2 cellular contexts compared by ENCODE assay signal in the genomic region with DNA sequence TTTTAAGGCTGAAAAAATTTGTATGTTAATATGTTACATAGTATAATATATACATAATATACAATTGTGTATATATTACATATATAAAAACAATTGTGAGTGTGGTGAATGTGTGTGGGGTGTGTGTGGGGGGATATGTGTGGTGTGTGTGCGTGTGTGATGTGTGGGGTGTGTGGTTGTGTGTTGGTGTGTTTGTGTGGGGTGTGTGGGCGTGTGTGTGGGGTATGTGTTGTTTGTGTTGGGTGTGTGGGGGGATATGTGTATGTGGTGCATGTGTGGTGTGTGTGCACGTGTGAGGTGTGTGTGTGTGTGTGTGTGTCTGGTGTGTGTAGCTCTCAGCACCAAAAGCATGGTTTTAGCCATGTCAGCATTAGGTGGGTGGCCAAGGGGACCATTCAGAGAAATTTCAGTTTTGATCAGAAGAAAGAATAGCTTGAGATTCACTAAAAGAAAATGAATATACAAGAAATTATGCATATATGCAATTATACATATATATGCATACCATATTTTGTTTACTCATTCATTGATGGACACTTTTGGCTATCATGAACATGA.
TF ChIP-seq lines count a peak whose summit lies in the region.

No MANE protein-coding gene starts in this region.

TF ChIP-seq in HepG2, 621 proteins besides CTCF, POLR2A, EP300 and RAD21 (continued from another document):
- TF ChIP-seq HNRNPLL (IDR thresholded peaks at IDR 0.05; ENCODE audit: low read depth, low read length, poor library complexity, severe bottlenecking) = no peak

TF ChIP-seq in K562, 482 proteins besides CTCF, POLR2A, EP300 and RAD21 (continued from another document and continues in another):
- TF ChIP-seq, protein P1, sequence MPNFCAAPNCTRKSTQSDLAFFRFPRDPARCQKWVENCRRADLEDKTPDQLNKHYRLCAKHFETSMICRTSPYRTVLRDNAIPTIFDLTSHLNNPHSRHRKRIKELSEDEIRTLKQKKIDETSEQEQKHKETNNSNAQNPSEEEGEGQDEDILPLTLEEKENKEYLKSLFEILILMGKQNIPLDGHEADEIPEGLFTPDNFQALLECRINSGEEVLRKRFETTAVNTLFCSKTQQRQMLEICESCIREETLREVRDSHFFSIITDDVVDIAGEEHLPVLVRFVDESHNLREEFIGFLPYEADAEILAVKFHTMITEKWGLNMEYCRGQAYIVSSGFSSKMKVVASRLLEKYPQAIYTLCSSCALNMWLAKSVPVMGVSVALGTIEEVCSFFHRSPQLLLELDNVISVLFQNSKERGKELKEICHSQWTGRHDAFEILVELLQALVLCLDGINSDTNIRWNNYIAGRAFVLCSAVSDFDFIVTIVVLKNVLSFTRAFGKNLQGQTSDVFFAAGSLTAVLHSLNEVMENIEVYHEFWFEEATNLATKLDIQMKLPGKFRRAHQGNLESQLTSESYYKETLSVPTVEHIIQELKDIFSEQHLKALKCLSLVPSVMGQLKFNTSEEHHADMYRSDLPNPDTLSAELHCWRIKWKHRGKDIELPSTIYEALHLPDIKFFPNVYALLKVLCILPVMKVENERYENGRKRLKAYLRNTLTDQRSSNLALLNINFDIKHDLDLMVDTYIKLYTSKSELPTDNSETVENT (CRISPR knock-in tag; IDR thresholded peaks at IDR 0.05) = no peak
- peak; percentile 83; the same call in 1 of the 2 replicates for TF ChIP-seq ZNF316 (IDR thresholded peaks at IDR 0.05)
- no peak for TF ChIP-seq ZC3H11A (IDR thresholded peaks at IDR 0.05; ENCODE audit: low read depth, low read length)
- TF ChIP-seq ZNF398 (CRISPR knock-in tag; IDR thresholded peaks at IDR 0.05) = no peak
- TF ChIP-seq, protein P2, sequence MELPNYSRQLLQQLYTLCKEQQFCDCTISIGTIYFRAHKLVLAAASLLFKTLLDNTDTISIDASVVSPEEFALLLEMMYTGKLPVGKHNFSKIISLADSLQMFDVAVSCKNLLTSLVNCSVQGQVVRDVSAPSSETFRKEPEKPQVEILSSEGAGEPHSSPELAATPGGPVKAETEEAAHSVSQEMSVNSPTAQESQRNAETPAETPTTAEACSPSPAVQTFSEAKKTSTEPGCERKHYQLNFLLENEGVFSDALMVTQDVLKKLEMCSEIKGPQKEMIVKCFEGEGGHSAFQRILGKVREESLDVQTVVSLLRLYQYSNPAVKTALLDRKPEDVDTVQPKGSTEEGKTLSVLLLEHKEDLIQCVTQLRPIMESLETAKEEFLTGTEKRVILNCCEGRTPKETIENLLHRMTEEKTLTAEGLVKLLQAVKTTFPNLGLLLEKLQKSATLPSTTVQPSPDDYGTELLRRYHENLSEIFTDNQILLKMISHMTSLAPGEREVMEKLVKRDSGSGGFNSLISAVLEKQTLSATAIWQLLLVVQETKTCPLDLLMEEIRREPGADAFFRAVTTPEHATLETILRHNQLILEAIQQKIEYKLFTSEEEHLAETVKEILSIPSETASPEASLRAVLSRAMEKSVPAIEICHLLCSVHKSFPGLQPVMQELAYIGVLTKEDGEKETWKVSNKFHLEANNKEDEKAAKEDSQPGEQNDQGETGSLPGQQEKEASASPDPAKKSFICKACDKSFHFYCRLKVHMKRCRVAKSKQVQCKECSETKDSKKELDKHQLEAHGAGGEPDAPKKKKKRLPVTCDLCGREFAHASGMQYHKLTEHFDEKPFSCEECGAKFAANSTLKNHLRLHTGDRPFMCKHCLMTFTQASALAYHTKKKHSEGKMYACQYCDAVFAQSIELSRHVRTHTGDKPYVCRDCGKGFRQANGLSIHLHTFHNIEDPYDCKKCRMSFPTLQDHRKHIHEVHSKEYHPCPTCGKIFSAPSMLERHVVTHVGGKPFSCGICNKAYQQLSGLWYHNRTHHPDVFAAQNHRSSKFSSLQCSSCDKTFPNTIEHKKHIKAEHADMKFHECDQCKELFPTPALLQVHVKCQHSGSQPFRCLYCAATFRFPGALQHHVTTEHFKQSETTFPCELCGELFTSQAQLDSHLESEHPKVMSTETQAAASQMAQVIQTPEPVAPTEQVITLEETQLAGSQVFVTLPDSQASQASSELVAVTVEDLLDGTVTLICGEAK (IDR thresholded peaks at IDR 0.05) = no peak
- TF ChIP-seq, protein P2 (CRISPR knock-in tag; IDR thresholded peaks at IDR 0.05) = no peak
- TF ChIP-seq KDM2B (CRISPR knock-in tag; IDR thresholded peaks at IDR 0.05) = no peak
- no peak for TF ChIP-seq HDAC1 (IDR thresholded peaks at IDR 0.05)
- TF ChIP-seq ZBTB1 (CRISPR knock-in tag; IDR thresholded peaks at IDR 0.05; ENCODE audit: borderline replicate concordance, low read depth) = no peak
- TF ChIP-seq STAT5A (IDR thresholded peaks at IDR 0.05; ENCODE audit: borderline replicate concordance, low read length) = no peak
- no peak for TF ChIP-seq MED1 (CRISPR knock-in tag; IDR thresholded peaks at IDR 0.05; ENCODE audit: borderline replicate concordance)
- TF ChIP-seq POU5F1 (IDR thresholded peaks at IDR 0.05; ENCODE audit: borderline replicate concordance, low read depth, low read length, partially characterized antibody) = no peak
- TF ChIP-seq TRIM24 (IDR thresholded peaks at IDR 0.05) = 0 out of 4 replicates have a peak, but pooled peaks of 1 of the 2 experiments have one; percentile 24
- no peak for TF ChIP-seq SMAD2 (IDR thresholded peaks at IDR 0.05; ENCODE audit: low read depth, low read length)
- peak; percentile 83 for TF ChIP-seq C11orf30 (IDR thresholded peaks at IDR 0.05; ENCODE audit: low read depth)
- no peak for TF ChIP-seq ZFPM2 (CRISPR knock-in tag; IDR thresholded peaks at IDR 0.05)
- no peak for TF ChIP-seq CBX1 (IDR thresholded peaks at IDR 0.05; ENCODE audit: low read depth)
- no peak for TF ChIP-seq TAF15 (IDR thresholded peaks at IDR 0.05; ENCODE audit: low read depth, low read length)
- TF ChIP-seq ZNF224 (CRISPR knock-in tag; IDR thresholded peaks at IDR 0.05) = no peak
- TF ChIP-seq, protein P3, sequence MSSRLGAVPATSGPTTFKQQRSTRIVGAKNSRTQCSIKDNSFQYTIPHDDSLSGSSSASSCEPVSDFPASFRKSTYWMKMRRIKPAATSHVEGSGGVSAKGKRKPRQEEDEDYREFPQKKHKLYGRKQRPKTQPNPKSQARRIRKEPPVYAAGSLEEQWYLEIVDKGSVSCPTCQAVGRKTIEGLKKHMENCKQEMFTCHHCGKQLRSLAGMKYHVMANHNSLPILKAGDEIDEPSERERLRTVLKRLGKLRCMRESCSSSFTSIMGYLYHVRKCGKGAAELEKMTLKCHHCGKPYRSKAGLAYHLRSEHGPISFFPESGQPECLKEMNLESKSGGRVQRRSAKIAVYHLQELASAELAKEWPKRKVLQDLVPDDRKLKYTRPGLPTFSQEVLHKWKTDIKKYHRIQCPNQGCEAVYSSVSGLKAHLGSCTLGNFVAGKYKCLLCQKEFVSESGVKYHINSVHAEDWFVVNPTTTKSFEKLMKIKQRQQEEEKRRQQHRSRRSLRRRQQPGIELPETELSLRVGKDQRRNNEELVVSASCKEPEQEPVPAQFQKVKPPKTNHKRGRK (tag; IDR thresholded peaks at IDR 0.05) = no peak
- TF ChIP-seq, protein P4, sequence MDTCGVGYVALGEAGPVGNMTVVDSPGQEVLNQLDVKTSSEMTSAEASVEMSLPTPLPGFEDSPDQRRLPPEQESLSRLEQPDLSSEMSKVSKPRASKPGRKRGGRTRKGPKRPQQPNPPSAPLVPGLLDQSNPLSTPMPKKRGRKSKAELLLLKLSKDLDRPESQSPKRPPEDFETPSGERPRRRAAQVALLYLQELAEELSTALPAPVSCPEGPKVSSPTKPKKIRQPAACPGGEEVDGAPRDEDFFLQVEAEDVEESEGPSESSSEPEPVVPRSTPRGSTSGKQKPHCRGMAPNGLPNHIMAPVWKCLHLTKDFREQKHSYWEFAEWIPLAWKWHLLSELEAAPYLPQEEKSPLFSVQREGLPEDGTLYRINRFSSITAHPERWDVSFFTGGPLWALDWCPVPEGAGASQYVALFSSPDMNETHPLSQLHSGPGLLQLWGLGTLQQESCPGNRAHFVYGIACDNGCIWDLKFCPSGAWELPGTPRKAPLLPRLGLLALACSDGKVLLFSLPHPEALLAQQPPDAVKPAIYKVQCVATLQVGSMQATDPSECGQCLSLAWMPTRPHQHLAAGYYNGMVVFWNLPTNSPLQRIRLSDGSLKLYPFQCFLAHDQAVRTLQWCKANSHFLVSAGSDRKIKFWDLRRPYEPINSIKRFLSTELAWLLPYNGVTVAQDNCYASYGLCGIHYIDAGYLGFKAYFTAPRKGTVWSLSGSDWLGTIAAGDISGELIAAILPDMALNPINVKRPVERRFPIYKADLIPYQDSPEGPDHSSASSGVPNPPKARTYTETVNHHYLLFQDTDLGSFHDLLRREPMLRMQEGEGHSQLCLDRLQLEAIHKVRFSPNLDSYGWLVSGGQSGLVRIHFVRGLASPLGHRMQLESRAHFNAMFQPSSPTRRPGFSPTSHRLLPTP (IDR thresholded peaks at IDR 0.05; ENCODE audit: borderline replicate concordance, extremely low read depth, insufficient read length) = no peak
- TF ChIP-seq MAFG (tag; conservative IDR thresholded peaks at IDR 0.05) = peak; percentile 69
- TF ChIP-seq, protein P5, sequence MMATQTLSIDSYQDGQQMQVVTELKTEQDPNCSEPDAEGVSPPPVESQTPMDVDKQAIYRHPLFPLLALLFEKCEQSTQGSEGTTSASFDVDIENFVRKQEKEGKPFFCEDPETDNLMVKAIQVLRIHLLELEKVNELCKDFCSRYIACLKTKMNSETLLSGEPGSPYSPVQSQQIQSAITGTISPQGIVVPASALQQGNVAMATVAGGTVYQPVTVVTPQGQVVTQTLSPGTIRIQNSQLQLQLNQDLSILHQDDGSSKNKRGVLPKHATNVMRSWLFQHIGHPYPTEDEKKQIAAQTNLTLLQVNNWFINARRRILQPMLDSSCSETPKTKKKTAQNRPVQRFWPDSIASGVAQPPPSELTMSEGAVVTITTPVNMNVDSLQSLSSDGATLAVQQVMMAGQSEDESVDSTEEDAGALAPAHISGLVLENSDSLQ (IDR thresholded peaks at IDR 0.05) = no peak
- no peak for TF ChIP-seq FOXP4 (CRISPR knock-in tag; IDR thresholded peaks at IDR 0.05; ENCODE audit: borderline replicate concordance)
- TF ChIP-seq CREB3L1 (IDR thresholded peaks at IDR 0.05; ENCODE audit: borderline replicate concordance, low read depth) = no peak
- TF ChIP-seq POLR2H (tag; IDR thresholded peaks at IDR 0.05; ENCODE audit: low read depth) = no peak
- no peak for TF ChIP-seq ZNF780A (CRISPR knock-in tag; IDR thresholded peaks at IDR 0.05)
- TF ChIP-seq ZNF408 (CRISPR knock-in tag; IDR thresholded peaks at IDR 0.05; ENCODE audit: low read depth) = no peak
- no peak for TF ChIP-seq NCOA4 (IDR thresholded peaks at IDR 0.05; ENCODE audit: partially characterized antibody)
- TF ChIP-seq GATAD2A (IDR thresholded peaks at IDR 0.05) = no peak
